8 cellular contexts compared by ENCODE assay signal in genomic region chr6:26420607-26421235, GRCh38. TPM values are rescaled to one million over a fixed set of nuclear protein-coding genes. Genes with fewer than 3 reads are reported as not detected.
DNase-seq lines count a peak whose midpoint lies in the region; ATAC-seq and TF ChIP-seq lines count a peak whose summit lies in the region.

No MANE protein-coding gene starts in this region.

- ATAC-seq in activated T-cell treated with anti-CD3 and anti-CD28 coated beads, Interleukin-2, amount 50 U/mL, for 4 hours: peak; percentile 39 to 52
- ATAC-seq in heart left ventricle (peak in 3 of 4 donors; percentile 6 to 44 (median 37)), GM21526 (IDR thresholded peaks at IDR 0.05; ENCODE audit: low FRiP score, unreplicated experiment) (no peak)

- H3K27me3 ChIP-seq in ACC112 (ENCODE audit: insufficient read depth, low read length) (no peaks in the 10 kb centered on the region), GM06990 (replicated peaks; ENCODE audit: control insufficient read depth, insufficient read depth, low read length) (no peaks in the 10 kb centered on the region), heart left ventricle (no peaks in the 10 kb centered on the region)

- H3K4me1 ChIP-seq in ACC112 (ENCODE audit: control insufficient read depth, insufficient read depth, low read length, unreplicated experiment) (peaks cover 30% of the 10 kb centered on the region), heart left ventricle (peaks cover 0 to 35% (median 14%) of the 10 kb centered on the region in 12 donors)

- no peak for TF ChIP-seq POLR2A in heart left ventricle (IDR thresholded peaks at IDR 0.05)

- H2AFZ ChIP-seq in ACC112 (ENCODE audit: low read length, unreplicated experiment): peak overlapping the region; percentile 67

- H3K9me3 ChIP-seq in heart left ventricle: peaks cover 0 to 8% (median 0%) of the 10 kb centered on the region in 12 donors

- TF ChIP-seq CTCF in GM06990 (IDR thresholded peaks at IDR 0.05; ENCODE audit: insufficient read depth, low read length, poor library complexity, severe bottlenecking) (peak; percentile 74), heart left ventricle (IDR thresholded peaks at IDR 0.05) (peak in 10 of 12 donors; percentile 11 to 50 (median 32))

- peaks cover 18% of the 10 kb centered on the region for H3K79me2 ChIP-seq in ACC112 (ENCODE audit: control insufficient read depth, insufficient read depth, low read length, unreplicated experiment)

- WGBS in heart left ventricle, 4 donors: 31 to 40% (median 32%) methylated on average over 6 of the region's 6 CpGs

- H3K4me3 ChIP-seq in ACC112 (ENCODE audit: low read depth, low read length) (peak overlapping the region; percentile 92), GM06990 (replicated peaks; ENCODE audit: low read depth, low read length) (no peak overlapping the region), heart left ventricle (peak overlapping the region; percentile 55 to 99 (median 78))
- peak overlapping the region; percentile 88 for H3K4me3 ChIP-seq in Jurkat, Clone E6-1 (ENCODE audit: low read length)

- H3K9me3 Mint-ChIP-seq in activated T-cell treated with anti-CD3 and anti-CD28 coated beads, Interleukin-2, amount 50 U/mL, for 4 hours: peaks cover 20% of the 10 kb centered on the region

- H3K27me3 Mint-ChIP-seq in activated T-cell treated with anti-CD3 and anti-CD28 coated beads, Interleukin-2, amount 50 U/mL, for 4 hours (ENCODE audit: low read depth): no peaks in the 10 kb centered on the region

- H3K36me3 ChIP-seq in ACC112 (ENCODE audit: insufficient read depth, low read length) (peaks cover 8% of the 10 kb centered on the region), GM06990 (ENCODE audit: control insufficient read depth, insufficient read depth, low read length) (no peaks in the 10 kb centered on the region; the same call in 1 of the 2 replicates), heart left ventricle (peaks cover 0 to 8% (median 0%) of the 10 kb centered on the region in 9 donors)

- H3K36me3 Mint-ChIP-seq in activated T-cell treated with anti-CD3 and anti-CD28 coated beads, Interleukin-2, amount 50 U/mL, for 4 hours (ENCODE audit: insufficient read depth): peaks cover 7% of the 10 kb centered on the region

- no peak overlapping the region for H3K4me3 Mint-ChIP-seq in activated T-cell treated with anti-CD3 and anti-CD28 coated beads, Interleukin-2, amount 50 U/mL, for 4 hours

- DNase-seq in GM06990 (ENCODE audit: extremely low read depth, insufficient read length) (no peak), heart left ventricle (peak in 1 of 5 donors; percentile 18), pons (ENCODE audit: low spot score) (peak; percentile 30), hepatic stellate cell (ENCODE audit: low spot score) (no peak)
- peak; percentile 51 for DNase-seq in Jurkat, Clone E6-1 (ENCODE audit: low read depth, low spot score)
- DNase-seq in activated T-cell treated with anti-CD3 and anti-CD28 coated beads, Interleukin-2, amount 50 U/mL, for 4 hours: no peak

- H3K27ac ChIP-seq in ACC112 (ENCODE audit: low read depth, low read length): peak overlapping the region; percentile 64
- peak overlapping the region in 11 of 12 donors; percentile 76 to 93 (median 86) for H3K27ac ChIP-seq in heart left ventricle

- intact Hi-C loops in heart left ventricle (cut with DNase I): loop anchor here in 1 of 10 donors (5.0 kb wide), 1 partner anchor 37 kb away; the partner anchor contains the start of gene BTN2A1

- H3K4me1 Mint-ChIP-seq in activated T-cell treated with anti-CD3 and anti-CD28 coated beads, Interleukin-2, amount 50 U/mL, for 4 hours (ENCODE audit: low read depth): peaks cover 8% of the 10 kb centered on the region

RNA-seq across cellular contexts. Expression of gene BTN3A1, which starts 18.6 kb away (rescaled TPM):
- 29.3 TPM for polyA plus RNA-seq in Jurkat, Clone E6-1 (2012; ENCODE audit: insufficient read depth, insufficient read length)
- 10 to 100 TPM in 2 of 3 donors, 1 to 10 TPM in 1; 9.1 to 11.9 (median 10.8) TPM for total RNA-seq in activated T-cell treated with anti-CD3 and anti-CD28 coated beads, Interleukin-2, amount 50 U/mL, for 4 hours
- total RNA-seq in heart left ventricle: 10 to 100 TPM in 3 of 9 donors, 1 to 10 TPM in 6; 3.1 to 47.6 (median 9.1) TPM
- 1 to 10 TPM; 5.1 to 5.2 TPM for polyA plus RNA-seq in heart left ventricle

RNA-seq across cellular contexts. Expression of gene BTN3A3, which starts 19.6 kb away (rescaled TPM):
- polyA plus RNA-seq in Jurkat, Clone E6-1 (2012; ENCODE audit: insufficient read depth, insufficient read length): 13.9 TPM
- 10 to 100 TPM; 11.5 to 13.9 (median 11.8) TPM for total RNA-seq in activated T-cell treated with anti-CD3 and anti-CD28 coated beads, Interleukin-2, amount 50 U/mL, for 4 hours
- total RNA-seq in heart left ventricle: 10 to 100 TPM in 2 of 9 donors, 1 to 10 TPM in 7; 4.8 to 31.2 (median 7.9) TPM
- 1 to 10 TPM; 5.9 to 7.7 TPM for polyA plus RNA-seq in heart left ventricle

RNA-seq across cellular contexts. Expression of gene BTN2A1, which starts 37.0 kb away (rescaled TPM):
- polyA plus RNA-seq in Jurkat, Clone E6-1 (2012; ENCODE audit: insufficient read depth, insufficient read length): 29.9 TPM
- 10 to 100 TPM; 12.1 to 15.9 (median 12.5) TPM for total RNA-seq in activated T-cell treated with anti-CD3 and anti-CD28 coated beads, Interleukin-2, amount 50 U/mL, for 4 hours
- total RNA-seq in heart left ventricle: 10 to 100 TPM in 7 of 9 donors, 1 to 10 TPM in 2; 9.2 to 26.2 (median 14.8) TPM
- polyA plus RNA-seq in heart left ventricle: 10 to 100 TPM in 1 of 2 donors, 1 to 10 TPM in 1; 6.6 to 26.7 TPM

RNA-seq across cellular contexts. Expression of gene BTN2A2, which starts 37.8 kb away (rescaled TPM):
- 12.2 TPM for polyA plus RNA-seq in Jurkat, Clone E6-1 (2012; ENCODE audit: insufficient read depth, insufficient read length)
- total RNA-seq in activated T-cell treated with anti-CD3 and anti-CD28 coated beads, Interleukin-2, amount 50 U/mL, for 4 hours: 10 to 100 TPM in 1 of 3 donors, 1 to 10 TPM in 2; 9.0 to 10.3 (median 9.0) TPM
- 10 to 100 TPM in 2 of 9 donors, 1 to 10 TPM in 7; 1.7 to 20.4 (median 3.0) TPM for total RNA-seq in heart left ventricle
- polyA plus RNA-seq in heart left ventricle: 1 to 10 TPM; 3.2 to 4.3 TPM

RNA-seq across cellular contexts. Expression of gene BTN3A2, which starts 55.7 kb away (rescaled TPM):
- 37.9 TPM for polyA plus RNA-seq in Jurkat, Clone E6-1 (2012; ENCODE audit: insufficient read depth, insufficient read length)
- 10 to 100 TPM; 24.9 to 41.2 (median 31.0) TPM for total RNA-seq in activated T-cell treated with anti-CD3 and anti-CD28 coated beads, Interleukin-2, amount 50 U/mL, for 4 hours
- 10 to 100 TPM in 5 of 9 donors, 1 to 10 TPM in 4; 2.7 to 71.1 (median 10.2) TPM for total RNA-seq in heart left ventricle
- 10 to 100 TPM in 1 of 2 donors, 1 to 10 TPM in 1; 5.8 to 11.5 TPM for polyA plus RNA-seq in heart left ventricle

Comparison
In these comparisons a context has a peak if more than half of its experiments do, and no peak if none do; other contexts are left out.
1. DNase-seq: peak in Jurkat, Clone E6-1 (single experiment) and pons (single experiment); none in GM06990 (single experiment), activated T-cell treated with anti-CD3 and anti-CD28 coated beads, Interleukin-2, amount 50 U/mL, for 4 hours (single experiment) and hepatic stellate cell (single experiment).